1 cellular context compared by ENCODE assay signal in the genomic region with DNA sequence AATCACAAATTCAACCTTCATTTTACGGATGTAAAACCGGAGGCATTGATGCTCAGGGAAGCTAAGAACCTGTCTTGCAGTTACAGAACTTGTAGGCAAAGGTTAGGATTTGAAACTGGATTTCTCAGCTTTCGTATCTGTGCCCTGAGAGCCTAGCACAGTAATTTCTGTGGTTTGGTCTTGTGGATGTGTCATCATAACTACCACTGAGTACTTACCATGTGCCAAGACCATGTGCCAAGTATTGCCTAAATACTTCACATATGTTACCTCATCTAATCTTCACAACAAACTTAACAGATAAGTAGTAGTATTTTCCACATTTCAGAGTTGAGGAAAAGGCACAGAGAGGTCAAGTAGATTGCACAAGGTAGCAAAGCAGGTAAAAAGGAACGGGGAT.
TF ChIP-seq lines count a peak whose summit lies in the region.

No MANE protein-coding gene starts in this region.

TF ChIP-seq in GM23338, 12 proteins besides CTCF, POLR2A, EP300 and RAD21:
- TF ChIP-seq, protein P1, sequence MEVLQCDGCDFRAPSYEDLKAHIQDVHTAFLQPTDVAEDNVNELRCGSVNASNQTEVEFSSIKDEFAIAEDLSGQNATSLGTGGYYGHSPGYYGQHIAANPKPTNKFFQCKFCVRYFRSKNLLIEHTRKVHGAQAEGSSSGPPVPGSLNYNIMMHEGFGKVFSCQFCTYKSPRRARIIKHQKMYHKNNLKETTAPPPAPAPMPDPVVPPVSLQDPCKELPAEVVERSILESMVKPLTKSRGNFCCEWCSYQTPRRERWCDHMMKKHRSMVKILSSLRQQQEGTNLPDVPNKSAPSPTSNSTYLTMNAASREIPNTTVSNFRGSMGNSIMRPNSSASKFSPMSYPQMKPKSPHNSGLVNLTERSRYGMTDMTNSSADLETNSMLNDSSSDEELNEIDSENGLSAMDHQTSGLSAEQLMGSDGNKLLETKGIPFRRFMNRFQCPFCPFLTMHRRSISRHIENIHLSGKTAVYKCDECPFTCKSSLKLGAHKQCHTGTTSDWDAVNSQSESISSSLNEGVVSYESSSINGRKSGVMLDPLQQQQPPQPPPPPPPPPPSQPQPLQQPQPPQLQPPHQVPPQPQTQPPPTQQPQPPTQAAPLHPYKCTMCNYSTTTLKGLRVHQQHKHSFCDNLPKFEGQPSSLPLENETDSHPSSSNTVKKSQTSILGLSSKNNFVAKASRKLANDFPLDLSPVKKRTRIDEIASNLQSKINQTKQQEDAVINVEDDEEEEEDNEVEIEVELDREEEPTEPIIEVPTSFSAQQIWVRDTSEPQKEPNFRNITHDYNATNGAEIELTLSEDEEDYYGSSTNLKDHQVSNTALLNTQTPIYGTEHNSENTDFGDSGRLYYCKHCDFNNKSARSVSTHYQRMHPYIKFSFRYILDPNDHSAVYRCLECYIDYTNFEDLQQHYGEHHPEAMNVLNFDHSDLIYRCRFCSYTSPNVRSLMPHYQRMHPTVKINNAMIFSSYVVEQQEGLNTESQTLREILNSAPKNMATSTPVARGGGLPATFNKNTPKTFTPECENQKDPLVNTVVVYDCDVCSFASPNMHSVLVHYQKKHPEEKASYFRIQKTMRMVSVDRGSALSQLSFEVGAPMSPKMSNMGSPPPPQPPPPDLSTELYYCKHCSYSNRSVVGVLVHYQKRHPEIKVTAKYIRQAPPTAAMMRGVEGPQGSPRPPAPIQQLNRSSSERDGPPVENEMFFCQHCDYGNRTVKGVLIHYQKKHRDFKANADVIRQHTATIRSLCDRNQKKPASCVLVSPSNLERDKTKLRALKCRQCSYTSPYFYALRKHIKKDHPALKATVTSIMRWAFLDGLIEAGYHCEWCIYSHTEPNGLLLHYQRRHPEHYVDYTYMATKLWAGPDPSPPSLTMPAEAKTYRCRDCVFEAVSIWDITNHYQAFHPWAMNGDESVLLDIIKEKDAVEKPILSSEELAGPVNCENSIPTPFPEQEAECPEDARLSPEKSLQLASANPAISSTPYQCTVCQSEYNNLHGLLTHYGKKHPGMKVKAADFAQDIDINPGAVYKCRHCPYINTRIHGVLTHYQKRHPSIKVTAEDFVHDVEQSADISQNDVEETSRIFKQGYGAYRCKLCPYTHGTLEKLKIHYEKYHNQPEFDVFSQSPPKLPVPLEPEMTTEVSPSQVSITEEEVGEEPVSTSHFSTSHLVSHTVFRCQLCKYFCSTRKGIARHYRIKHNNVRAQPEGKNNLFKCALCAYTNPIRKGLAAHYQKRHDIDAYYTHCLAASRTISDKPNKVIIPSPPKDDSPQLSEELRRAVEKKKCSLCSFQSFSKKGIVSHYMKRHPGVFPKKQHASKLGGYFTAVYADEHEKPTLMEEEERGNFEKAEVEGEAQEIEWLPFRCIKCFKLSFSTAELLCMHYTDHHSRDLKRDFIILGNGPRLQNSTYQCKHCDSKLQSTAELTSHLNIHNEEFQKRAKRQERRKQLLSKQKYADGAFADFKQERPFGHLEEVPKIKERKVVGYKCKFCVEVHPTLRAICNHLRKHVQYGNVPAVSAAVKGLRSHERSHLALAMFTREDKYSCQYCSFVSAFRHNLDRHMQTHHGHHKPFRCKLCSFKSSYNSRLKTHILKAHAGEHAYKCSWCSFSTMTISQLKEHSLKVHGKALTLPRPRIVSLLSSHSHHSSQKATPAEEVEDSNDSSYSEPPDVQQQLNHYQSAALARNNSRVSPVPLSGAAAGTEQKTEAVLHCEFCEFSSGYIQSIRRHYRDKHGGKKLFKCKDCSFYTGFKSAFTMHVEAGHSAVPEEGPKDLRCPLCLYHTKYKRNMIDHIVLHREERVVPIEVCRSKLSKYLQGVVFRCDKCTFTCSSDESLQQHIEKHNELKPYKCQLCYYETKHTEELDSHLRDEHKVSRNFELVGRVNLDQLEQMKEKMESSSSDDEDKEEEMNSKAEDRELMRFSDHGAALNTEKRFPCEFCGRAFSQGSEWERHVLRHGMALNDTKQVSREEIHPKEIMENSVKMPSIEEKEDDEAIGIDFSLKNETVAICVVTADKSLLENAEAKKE (CRISPR knock-in tag; IDR thresholded peaks at IDR 0.05) = no peak
- TF ChIP-seq ZNF114 (CRISPR knock-in tag; IDR thresholded peaks at IDR 0.05) (no peak), CREB1 (CRISPR knock-in tag; IDR thresholded peaks at IDR 0.05; ENCODE audit: low read depth) (no peak), NANOG (IDR thresholded peaks at IDR 0.05; ENCODE audit: borderline replicate concordance) (no peak), STAT1 (IDR thresholded peaks at IDR 0.05; ENCODE audit: unreplicated experiment) (no peak), ZNF331 (CRISPR knock-in tag; IDR thresholded peaks at IDR 0.05; ENCODE audit: low read depth) (no peak), JUNB (IDR thresholded peaks at IDR 0.05; ENCODE audit: unreplicated experiment) (no peak), EZH2 (IDR thresholded peaks at IDR 0.05; ENCODE audit: low read depth, unreplicated experiment) (no peak), POLR2AphosphoS5 (IDR thresholded peaks at IDR 0.05; ENCODE audit: low read depth) (no peak), EZH2phosphoT487 (IDR thresholded peaks at IDR 0.05; ENCODE audit: unreplicated experiment) (no peak)
- TF ChIP-seq, protein P2, sequence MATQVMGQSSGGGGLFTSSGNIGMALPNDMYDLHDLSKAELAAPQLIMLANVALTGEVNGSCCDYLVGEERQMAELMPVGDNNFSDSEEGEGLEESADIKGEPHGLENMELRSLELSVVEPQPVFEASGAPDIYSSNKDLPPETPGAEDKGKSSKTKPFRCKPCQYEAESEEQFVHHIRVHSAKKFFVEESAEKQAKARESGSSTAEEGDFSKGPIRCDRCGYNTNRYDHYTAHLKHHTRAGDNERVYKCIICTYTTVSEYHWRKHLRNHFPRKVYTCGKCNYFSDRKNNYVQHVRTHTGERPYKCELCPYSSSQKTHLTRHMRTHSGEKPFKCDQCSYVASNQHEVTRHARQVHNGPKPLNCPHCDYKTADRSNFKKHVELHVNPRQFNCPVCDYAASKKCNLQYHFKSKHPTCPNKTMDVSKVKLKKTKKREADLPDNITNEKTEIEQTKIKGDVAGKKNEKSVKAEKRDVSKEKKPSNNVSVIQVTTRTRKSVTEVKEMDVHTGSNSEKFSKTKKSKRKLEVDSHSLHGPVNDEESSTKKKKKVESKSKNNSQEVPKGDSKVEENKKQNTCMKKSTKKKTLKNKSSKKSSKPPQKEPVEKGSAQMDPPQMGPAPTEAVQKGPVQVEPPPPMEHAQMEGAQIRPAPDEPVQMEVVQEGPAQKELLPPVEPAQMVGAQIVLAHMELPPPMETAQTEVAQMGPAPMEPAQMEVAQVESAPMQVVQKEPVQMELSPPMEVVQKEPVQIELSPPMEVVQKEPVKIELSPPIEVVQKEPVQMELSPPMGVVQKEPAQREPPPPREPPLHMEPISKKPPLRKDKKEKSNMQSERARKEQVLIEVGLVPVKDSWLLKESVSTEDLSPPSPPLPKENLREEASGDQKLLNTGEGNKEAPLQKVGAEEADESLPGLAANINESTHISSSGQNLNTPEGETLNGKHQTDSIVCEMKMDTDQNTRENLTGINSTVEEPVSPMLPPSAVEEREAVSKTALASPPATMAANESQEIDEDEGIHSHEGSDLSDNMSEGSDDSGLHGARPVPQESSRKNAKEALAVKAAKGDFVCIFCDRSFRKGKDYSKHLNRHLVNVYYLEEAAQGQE (IDR thresholded peaks at IDR 0.05; ENCODE audit: unreplicated experiment) = no peak
- TF ChIP-seq, protein P3, sequence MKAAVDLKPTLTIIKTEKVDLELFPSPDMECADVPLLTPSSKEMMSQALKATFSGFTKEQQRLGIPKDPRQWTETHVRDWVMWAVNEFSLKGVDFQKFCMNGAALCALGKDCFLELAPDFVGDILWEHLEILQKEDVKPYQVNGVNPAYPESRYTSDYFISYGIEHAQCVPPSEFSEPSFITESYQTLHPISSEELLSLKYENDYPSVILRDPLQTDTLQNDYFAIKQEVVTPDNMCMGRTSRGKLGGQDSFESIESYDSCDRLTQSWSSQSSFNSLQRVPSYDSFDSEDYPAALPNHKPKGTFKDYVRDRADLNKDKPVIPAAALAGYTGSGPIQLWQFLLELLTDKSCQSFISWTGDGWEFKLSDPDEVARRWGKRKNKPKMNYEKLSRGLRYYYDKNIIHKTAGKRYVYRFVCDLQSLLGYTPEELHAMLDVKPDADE (IDR thresholded peaks at IDR 0.05) = no peak
